Comparison of ENCODE assay signal across 8 cellular contexts in the genomic region with DNA sequence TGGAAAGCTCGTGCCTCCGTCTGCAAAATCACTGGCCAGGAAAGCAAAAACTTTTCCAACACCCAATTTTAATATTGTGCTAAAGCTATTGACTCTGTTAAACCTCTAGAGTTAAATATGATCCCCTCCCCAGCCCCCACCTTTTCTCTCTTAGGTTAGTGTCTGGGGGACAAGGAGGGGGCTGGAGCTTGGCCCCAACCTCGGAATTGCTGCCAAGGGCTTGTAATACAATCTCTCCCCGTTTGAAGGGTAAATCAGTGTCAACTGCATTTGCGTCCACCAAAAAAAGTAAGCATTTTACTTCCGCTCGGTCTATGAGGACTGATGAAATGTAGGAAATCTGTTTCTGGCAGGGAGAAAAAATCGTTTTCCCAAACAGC. TPM values are rescaled to one million over a fixed set of nuclear protein-coding genes. Genes with fewer than 3 reads are reported as not detected.
DNase-seq lines count a peak whose midpoint lies in the region; ATAC-seq and TF ChIP-seq lines count a peak whose summit lies in the region.

Gene GAS2 (plus strand): TSS at position 292 of the 380 bp plus-strand sequence. CDS start 8,259 bp downstream, outside the sequence.

- DNase-seq in lower lobe of right lung: no peak
- no peak for DNase-seq in DMS153 treated with DMSO at 0.1 percent for 48 hours (lab: John Stamatoyannopoulos, UW; ENCODE audit: unreplicated experiment)
- DNase-seq in NCI-H2107 treated with DMSO at 0.1 percent for 48 hours (lab: John Stamatoyannopoulos, UW; ENCODE audit: unreplicated experiment): no peak
- no peak for DNase-seq in stimulated activated naive CD4-positive, alpha-beta T cell (lab: John Stamatoyannopoulos, UW)

- no peak for TF ChIP-seq CTCF in lower lobe of right lung (IDR thresholded peaks at IDR 0.05)

- H3K9me3 ChIP-seq in lower lobe of right lung: no peaks in the 10 kb centered on the region

- H3K4me3 ChIP-seq in lower lobe of right lung: peak within 1 kb of the TSS; percentile 46

- intact Hi-C loops in lower lobe of right lung (cut with DNase I): no loop called here

- H3K27ac ChIP-seq in angular gyrus (ENCODE audit: low read depth, low read length) (peak within 1 kb of the TSS; percentile 2), lower lobe of right lung (no peak within 1 kb of the TSS)

- ATAC-seq in GM18502 (IDR thresholded peaks at IDR 0.05; ENCODE audit: poor library complexity, unreplicated experiment) (peak; percentile 15), HG02798 (IDR thresholded peaks at IDR 0.05; ENCODE audit: poor library complexity, unreplicated experiment) (peak; percentile 6), lower lobe of right lung (no peak), HG03095 (IDR thresholded peaks at IDR 0.05; ENCODE audit: unreplicated experiment) (no peak)

- H3K27me3 ChIP-seq in lower lobe of right lung (ENCODE audit: low read depth): peaks cover 28% of the 10 kb centered on the region

- no peaks in the 10 kb centered on the region for H3K4me1 ChIP-seq in lower lobe of right lung

- no peaks in the 10 kb centered on the region for H3K36me3 ChIP-seq in lower lobe of right lung

RNA-seq across cellular contexts. Expression of gene GAS2, which starts in this region (rescaled TPM):
- 2.6 TPM for total RNA-seq in lower lobe of right lung

Comparison
In these comparisons a context has a peak if more than half of its experiments do, and no peak if none do; other contexts are left out.
1. ATAC-seq: peak in GM18502 (single experiment) and HG02798 (single experiment); none in lower lobe of right lung (0 of 2) and HG03095 (single experiment).